In the genomic region with DNA sequence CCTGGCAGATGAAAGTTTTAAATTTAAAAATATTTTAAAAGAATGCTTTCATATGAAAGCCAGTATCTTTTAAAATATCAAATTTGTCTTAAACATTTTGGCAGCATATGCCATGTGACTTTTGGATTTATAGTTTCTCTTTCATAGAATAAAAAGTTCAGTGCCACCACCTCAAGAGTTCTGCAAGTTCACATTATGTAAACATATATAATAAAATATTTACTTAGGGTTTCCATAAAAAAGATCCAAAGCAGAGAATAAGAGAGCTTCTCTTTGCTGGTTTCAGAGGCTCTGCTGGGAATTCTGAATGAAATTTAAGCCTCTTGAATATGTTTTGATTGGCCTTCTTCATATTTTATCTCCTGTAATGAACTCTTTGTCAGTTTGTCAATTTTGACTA, we compare ENCODE assay signal across 20 cellular contexts.
DNase-seq lines count a peak whose midpoint lies in the region; ATAC-seq lines count a peak whose summit lies in the region.
"Had no signal": no experiment of that assay in that cellular context is flagged by ENCODE, and none has a peak within 500 bp of the region (broad histone marks: within the 10 kb centered on the region; RNA-seq: fewer than 3 reads in every experiment).

No MANE protein-coding gene starts in this region.

- ATAC-seq in activated T-cell treated with anti-CD3 and anti-CD28 coated beads, Interleukin-2, amount 50 U/mL, for 72 hours (replicated peaks in 1 of 2): no peak
- ATAC-seq in left colon: peak; percentile 61
- no peak for ATAC-seq in GM19351 (IDR thresholded peaks at IDR 0.05; ENCODE audit: unreplicated experiment)
- ATAC-seq: CD8-positive, alpha-beta T cell; Panc1 had no signal

- intact Hi-C loops in left colon (cut with DNase I, micrococcal nuclease): no loop called here

- DNase-seq in activated T-cell treated with anti-CD3 and anti-CD28 coated beads, Interleukin-2, amount 50 U/mL, for 24 hours: no peak
- DNase-seq in activated T-cell treated with anti-CD3 and anti-CD28 coated beads, Interleukin-2, amount 50 U/mL, for 72 hours: no peak
- DNase-seq in NCI-H69 (lab: John Stamatoyannopoulos, UW) (peak; percentile 68), left colon (no peak), islet precursor cell (no peak)
- no peak for DNase-seq in effector CD8-positive, alpha-beta T cell (lab: John Stamatoyannopoulos, UW)
- DNase-seq: AML-193, C1 segment of cervical spinal cord, Caco-2, DMS 273 treated with DMSO at 0.1 percent for 48 hours, DND-41, GM23248, NCI-H1092, NCI-H1417 treated with DMSO at 0.1 percent for 48 hours, NCI-H1694 treated with DMSO at 0.1 percent for 48 hours, NCI-H2227 treated with DMSO at 0.1 percent for 48 hours, NCI-H774 had no signal

- H3K36me3 Mint-ChIP-seq in activated T-cell treated with anti-CD3 and anti-CD28 coated beads, Interleukin-2, amount 50 U/mL, for 24 hours (ENCODE audit: low read depth): peaks cover 25% of the 10 kb centered on the region
- H3K36me3 Mint-ChIP-seq in activated T-cell treated with anti-CD3 and anti-CD28 coated beads, Interleukin-2, amount 50 U/mL, for 72 hours (ENCODE audit: insufficient read depth in 2 of 2): peaks cover 0 to 2% of the 10 kb centered on the region in 2 donors

- H3K27ac Mint-ChIP-seq in activated T-cell treated with anti-CD3 and anti-CD28 coated beads, Interleukin-2, amount 50 U/mL, for 24 hours: peak overlapping the region; percentile 45
- no peak overlapping the region for H3K27ac Mint-ChIP-seq in activated T-cell treated with anti-CD3 and anti-CD28 coated beads, Interleukin-2, amount 50 U/mL, for 72 hours
- H3K27ac Mint-ChIP-seq: CD8-positive, alpha-beta T cell had no signal

- H3K4me3 Mint-ChIP-seq in activated T-cell treated with anti-CD3 and anti-CD28 coated beads, Interleukin-2, amount 50 U/mL, for 24 hours: no peak overlapping the region
- no peak overlapping the region for H3K4me3 Mint-ChIP-seq in activated T-cell treated with anti-CD3 and anti-CD28 coated beads, Interleukin-2, amount 50 U/mL, for 72 hours
- H3K4me3 Mint-ChIP-seq: CD8-positive, alpha-beta T cell had no signal

- peaks cover 57% of the 10 kb centered on the region for H3K4me1 Mint-ChIP-seq in activated T-cell treated with anti-CD3 and anti-CD28 coated beads, Interleukin-2, amount 50 U/mL, for 24 hours (ENCODE audit: low read depth)
- peaks cover 57% of the 10 kb centered on the region for H3K4me1 Mint-ChIP-seq in activated T-cell treated with anti-CD3 and anti-CD28 coated beads, Interleukin-2, amount 50 U/mL, for 72 hours (ENCODE audit: low read depth)

- H3K27me3 Mint-ChIP-seq in activated T-cell treated with anti-CD3 and anti-CD28 coated beads, Interleukin-2, amount 50 U/mL, for 24 hours: no peaks in the 10 kb centered on the region
- H3K27me3 Mint-ChIP-seq in activated T-cell treated with anti-CD3 and anti-CD28 coated beads, Interleukin-2, amount 50 U/mL, for 72 hours (ENCODE audit: low read depth): no peaks in the 10 kb centered on the region

- no peaks in the 10 kb centered on the region for H3K9me3 Mint-ChIP-seq in activated T-cell treated with anti-CD3 and anti-CD28 coated beads, Interleukin-2, amount 50 U/mL, for 24 hours
- no peaks in the 10 kb centered on the region for H3K9me3 Mint-ChIP-seq in activated T-cell treated with anti-CD3 and anti-CD28 coated beads, Interleukin-2, amount 50 U/mL, for 72 hours
- H3K9me3 Mint-ChIP-seq: CD8-positive, alpha-beta T cell had no signal
